24 cellular contexts compared by ENCODE assay signal in the genomic region with DNA sequence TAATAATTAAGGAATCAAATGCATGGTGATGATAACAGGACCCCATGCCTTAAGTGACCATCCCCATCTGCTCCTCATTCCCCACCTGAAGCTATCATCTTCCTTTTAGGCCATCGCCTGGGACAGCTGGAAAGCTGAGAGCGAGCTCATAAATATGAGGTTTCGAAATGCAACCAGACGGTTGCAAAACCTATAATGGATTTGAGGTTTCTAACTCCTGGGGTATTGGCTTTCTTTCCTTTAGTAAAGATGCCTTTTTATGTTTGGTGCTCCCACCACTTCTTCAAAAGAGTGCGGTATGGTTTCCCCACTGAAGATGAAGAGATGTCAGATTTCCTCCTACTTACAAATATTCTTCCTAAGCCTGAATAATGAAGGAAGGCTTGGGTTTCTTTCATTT.
DNase-seq lines count a peak whose midpoint lies in the region; ATAC-seq and TF ChIP-seq lines count a peak whose summit lies in the region.
"Had no signal": no experiment of that assay in that cellular context is flagged by ENCODE, and none has a peak within 500 bp of the region (broad histone marks: within the 10 kb centered on the region; RNA-seq: fewer than 3 reads in every experiment).

No MANE protein-coding gene starts in this region.

- H3K4me1 ChIP-seq in BE2C = no peaks in the 10 kb centered on the region
- H3K4me1 ChIP-seq: Caco-2 had no signal

- H3K4me3 ChIP-seq in choroid plexus epithelial cell (ENCODE audit: low read depth, low read length) (no peak overlapping the region), BE2C (ENCODE audit: low read depth, low read length) (no peak overlapping the region)
- H3K4me3 ChIP-seq: GM23338 had no signal

- TF ChIP-seq CTCF in choroid plexus epithelial cell (conservative IDR thresholded peaks at IDR 0.05; ENCODE audit: low read depth, low read length) (no peak), BE2C (IDR thresholded peaks at IDR 0.05; ENCODE audit: low read depth, low read length) (no peak)

- no peaks in the 10 kb centered on the region for H3K27me3 Mint-ChIP-seq in activated naive CD8-positive, alpha-beta T cell treated with anti-CD3 and anti-CD28 coated beads, Interleukin-2, amount 50 U/mL, for 24 hours
- H3K27me3 Mint-ChIP-seq: CD4-positive, alpha-beta T cell; IgD-negative memory B cell had no signal

- no peaks in the 10 kb centered on the region for H3K9me3 ChIP-seq in BE2C
- H3K9me3 ChIP-seq: Caco-2, SK-N-SH had no signal

- peaks cover under 1% of the 10 kb centered on the region for H3K9me3 Mint-ChIP-seq in activated naive CD8-positive, alpha-beta T cell treated with anti-CD3 and anti-CD28 coated beads, Interleukin-2, amount 50 U/mL, for 24 hours
- H3K9me3 Mint-ChIP-seq: GM23338 had no signal

- no peaks in the 10 kb centered on the region for H3K36me3 ChIP-seq in BE2C

- no peak for ATAC-seq in activated naive CD8-positive, alpha-beta T cell treated with anti-CD3 and anti-CD28 coated beads, Interleukin-2, amount 50 U/mL, for 24 hours
- ATAC-seq: GM23338 had no signal

- no peak overlapping the region for H3K27ac Mint-ChIP-seq in activated naive CD8-positive, alpha-beta T cell treated with anti-CD3 and anti-CD28 coated beads, Interleukin-2, amount 50 U/mL, for 24 hours
- H3K27ac Mint-ChIP-seq: CD4-positive, alpha-beta T cell; GM23338; IgD-negative memory B cell had no signal

- H3K36me3 Mint-ChIP-seq in activated naive CD8-positive, alpha-beta T cell treated with anti-CD3 and anti-CD28 coated beads, Interleukin-2, amount 50 U/mL, for 24 hours (ENCODE audit: low read depth) = no peaks in the 10 kb centered on the region
- H3K36me3 Mint-ChIP-seq: IgD-negative memory B cell had no signal

- no peaks in the 10 kb centered on the region for H3K4me1 Mint-ChIP-seq in activated naive CD8-positive, alpha-beta T cell treated with anti-CD3 and anti-CD28 coated beads, Interleukin-2, amount 50 U/mL, for 24 hours
- H3K4me1 Mint-ChIP-seq: GM23338 had no signal

- DNase-seq in NCI-H2171 treated with DMSO at 0.1 percent for 48 hours (lab: John Stamatoyannopoulos, UW) (peak; percentile 26), NCI-H2171 (lab: John Stamatoyannopoulos, UW) (no peak), NCI-H2107 treated with DMSO at 0.1 percent for 48 hours (lab: John Stamatoyannopoulos, UW; ENCODE audit: unreplicated experiment) (peak; percentile 83), choroid plexus epithelial cell (ENCODE audit: low read depth) (peak; percentile 7), BE2C (no peak), NCI-H748 treated with DMSO at 0.1 percent for 48 hours (lab: John Stamatoyannopoulos, UW) (no peak)
- DNase-seq in activated naive CD8-positive, alpha-beta T cell treated with anti-CD3 and anti-CD28 coated beads, Interleukin-2, amount 50 U/mL, for 24 hours = no peak
- DNase-seq: Caco-2; CD4-positive, alpha-beta T cell; DMS153; GDM1; HCEC 1CT; Kasumi-1; MM.1S; NCI-H1436 treated with DMSO at 0.1 percent for 48 hours; NCI-H2029; NCI-H2227 treated with DMSO at 0.1 percent for 48 hours; NCI-H510A treated with DMSO at 0.1 percent for 48 hours; PC-3; RPMI8226; SHP77 treated with DMSO at 0.1 percent for 48 hours; SK-N-SH had no signal

- H3K4me3 Mint-ChIP-seq in activated naive CD8-positive, alpha-beta T cell treated with anti-CD3 and anti-CD28 coated beads, Interleukin-2, amount 50 U/mL, for 24 hours = no peak overlapping the region
- H3K4me3 Mint-ChIP-seq: CD4-positive, alpha-beta T cell; GM23338; IgD-negative memory B cell had no signal

- no peaks in the 10 kb centered on the region for H3K27me3 ChIP-seq in BE2C

Comparison
In these comparisons a context has a peak if more than half of its experiments do, and no peak if none do; other contexts are left out.
1. DNase-seq: peak in NCI-H2171 treated with DMSO at 0.1 percent for 48 hours (single experiment), NCI-H2107 treated with DMSO at 0.1 percent for 48 hours (single experiment) and choroid plexus epithelial cell (single experiment); none in NCI-H2171 (single experiment), activated naive CD8-positive, alpha-beta T cell treated with anti-CD3 and anti-CD28 coated beads, Interleukin-2, amount 50 U/mL, for 24 hours (single experiment), BE2C (single experiment) and NCI-H748 treated with DMSO at 0.1 percent for 48 hours (single experiment).